Comparison of ENCODE assay signal across 13 cellular contexts in genomic region chr19:5806133-5806489, GRCh38. TPM values are rescaled to one million over a fixed set of nuclear protein-coding genes. Genes with fewer than 3 reads are reported as not detected.
DNase-seq lines count a peak whose midpoint lies in the region; ATAC-seq and TF ChIP-seq lines count a peak whose summit lies in the region.
"Had no signal": no experiment of that assay in that cellular context is flagged by ENCODE, and none has a peak within 500 bp of the region (broad histone marks: within the 10 kb centered on the region; RNA-seq: fewer than 3 reads in every experiment).

No MANE protein-coding gene starts in this region.

- ATAC-seq in natural killer cell (no peak), GM18498 (IDR thresholded peaks at IDR 0.05; ENCODE audit: unreplicated experiment) (no peak)
- ATAC-seq in natural killer cell treated with Interleukin-12 subunit alpha and Interleukin-12 subunit beta and Interleukin-15 and Interleukin-18, amount 100 ng/mL, for 72 hours = no peak

- no peaks in the 10 kb centered on the region; the same call in 1 of the 2 replicates for H3K4me1 ChIP-seq in iPS-20b (ENCODE audit: insufficient read depth, low read length)

- H3K4me3 ChIP-seq in WERI-Rb-1 (ENCODE audit: low read depth, low read length) (peak overlapping the region; percentile 63), iPS-20b (ENCODE audit: low read length) (peak overlapping the region; percentile 49; the same call in 1 of the 2 replicates)

- H3K36me3 Mint-ChIP-seq in natural killer cell = no peaks in the 10 kb centered on the region
- no peaks in the 10 kb centered on the region for H3K36me3 Mint-ChIP-seq in natural killer cell treated with Interleukin-12 subunit alpha and Interleukin-12 subunit beta and Interleukin-15 and Interleukin-18, amount 100 ng/mL, for 72 hours
- H3K36me3 Mint-ChIP-seq in type B pancreatic cell = no peaks in the 10 kb centered on the region

- no peaks in the 10 kb centered on the region for H3K36me3 ChIP-seq in WERI-Rb-1
- no peaks in the 10 kb centered on the region for H3K36me3 ChIP-seq in iPS-20b (ENCODE audit: insufficient read depth, low read depth, low read length)

- H3K4me1 Mint-ChIP-seq in natural killer cell (peaks cover 12 to 19% of the 10 kb centered on the region in 2 donors), type B pancreatic cell (ENCODE audit: unreplicated experiment) (peaks cover 17% of the 10 kb centered on the region)
- H3K4me1 Mint-ChIP-seq in natural killer cell treated with Interleukin-12 subunit alpha and Interleukin-12 subunit beta and Interleukin-15 and Interleukin-18, amount 100 ng/mL, for 72 hours (ENCODE audit: low read depth in 2 of 2) = peaks cover 14 to 17% of the 10 kb centered on the region in 2 donors

- H3K9me3 ChIP-seq in WERI-Rb-1 (ENCODE audit: severe bottlenecking) (no peaks in the 10 kb centered on the region), iPS-20b (ENCODE audit: insufficient read depth, low read depth, low read length) (no peaks in the 10 kb centered on the region)

- H3K4me3 Mint-ChIP-seq in natural killer cell (no peak overlapping the region), type B pancreatic cell (peak overlapping the region; percentile 65)
- H3K4me3 Mint-ChIP-seq in natural killer cell treated with Interleukin-12 subunit alpha and Interleukin-12 subunit beta and Interleukin-15 and Interleukin-18, amount 100 ng/mL, for 72 hours = no peak overlapping the region

- POLR2A ChIA-PET in HEK293T (lab: Yijun Ruan, JAX) = interaction anchor here (0.9 to 3.8 kb wide), 2 partner anchors 15 to 22 kb away, joined by 3 to 19 read pairs; no protein-coding TSS in a partner anchor

- no peak overlapping the region; the same call in 1 of the 2 replicates for H3K27ac ChIP-seq in WERI-Rb-1
- no peak overlapping the region for H3K27ac ChIP-seq in iPS-20b (ENCODE audit: low read length)
- H3K27ac ChIP-seq: epithelial cell of prostate had no signal

- H3K27me3 ChIP-seq in WERI-Rb-1 (ENCODE audit: insufficient read depth, low read depth, severe bottlenecking) (no peaks in the 10 kb centered on the region), iPS-20b (ENCODE audit: insufficient read depth, low read length) (peaks cover 34% of the 10 kb centered on the region)

- DNase-seq in natural killer cell = no peak
- DNase-seq in natural killer cell treated with Interleukin-12 subunit alpha and Interleukin-12 subunit beta and Interleukin-15 and Interleukin-18, amount 100 ng/mL, for 72 hours (ENCODE audit: low spot score) = no peak
- DNase-seq in WERI-Rb-1 = no peak
- DNase-seq in type B pancreatic cell (ENCODE audit: extremely low spot score, unreplicated experiment) = no peak
- DNase-seq in HEK293T (ENCODE audit: extremely low spot score) = no peak
- no peak for DNase-seq in KBM-7

- no peaks in the 10 kb centered on the region for H3K9me3 Mint-ChIP-seq in natural killer cell
- H3K9me3 Mint-ChIP-seq in natural killer cell treated with Interleukin-12 subunit alpha and Interleukin-12 subunit beta and Interleukin-15 and Interleukin-18, amount 100 ng/mL, for 72 hours = no peaks in the 10 kb centered on the region
- no peaks in the 10 kb centered on the region for H3K9me3 Mint-ChIP-seq in type B pancreatic cell

- H3K27ac Mint-ChIP-seq in natural killer cell (no peak overlapping the region), type B pancreatic cell (peak overlapping the region; percentile 1)
- no peak overlapping the region for H3K27ac Mint-ChIP-seq in natural killer cell treated with Interleukin-12 subunit alpha and Interleukin-12 subunit beta and Interleukin-15 and Interleukin-18, amount 100 ng/mL, for 72 hours

- no peak overlapping the region; the same call in 1 of the 2 replicates for H3K9ac ChIP-seq in iPS-20b (ENCODE audit: low read depth, low read length)

- intact Hi-C loops in natural killer cell (cut with micrococcal nuclease) = no loop called here

- TF ChIP-seq CTCF in natural killer cell (IDR thresholded peaks at IDR 0.05) (peak; percentile 6), WERI-Rb-1 (IDR thresholded peaks at IDR 0.05; ENCODE audit: low read depth, low read length) (no peak), type B pancreatic cell (conservative IDR thresholded peaks at IDR 0.05) (no peak)

- CTCF ChIA-PET in HEK293T (lab: Yijun Ruan, JAX) = no interaction called here

- in situ Hi-C loops in KBM-7 (cut with MboI; ENCODE audit: low pct_unique_long_range_greater_than_20kb, low sequenced_read_pairs) = loop anchor here (10.0 kb wide), 1 partner anchor 89 kb away; no protein-coding TSS in a partner anchor

- H3K27me3 Mint-ChIP-seq in natural killer cell (ENCODE audit: low read depth in 2 of 2) = peaks cover 7 to 40% of the 10 kb centered on the region in 2 donors
- peaks cover 13 to 14% of the 10 kb centered on the region in 2 donors for H3K27me3 Mint-ChIP-seq in natural killer cell treated with Interleukin-12 subunit alpha and Interleukin-12 subunit beta and Interleukin-15 and Interleukin-18, amount 100 ng/mL, for 72 hours
- peaks cover 9% of the 10 kb centered on the region for H3K27me3 Mint-ChIP-seq in type B pancreatic cell

TF ChIP-seq in HEK293T, 16 proteins besides CTCF, POLR2A, EP300 and RAD21:
- TF ChIP-seq FOXM1 (IDR thresholded peaks at IDR 0.05; ENCODE audit: borderline replicate concordance) (no peak), FOXA1 (IDR thresholded peaks at IDR 0.05) (no peak), CTBP1 (IDR thresholded peaks at IDR 0.05; ENCODE audit: borderline replicate concordance) (no peak), ZNF384 (IDR thresholded peaks at IDR 0.05) (no peak), SUZ12 (IDR thresholded peaks at IDR 0.05) (no peak), L3MBTL2 (conservative IDR thresholded peaks at IDR 0.05) (no peak), NFRKB (IDR thresholded peaks at IDR 0.05) (no peak)
TF ChIP-seq in HEK293T: peak in this region for 0.

RNA-seq across cellular contexts. Expression of gene NRTN, which starts 1.2 kb away (rescaled TPM):
- total RNA-seq in natural killer cell (under 1 TPM in 2 of 3 donors, not detected in 1; 0.33 to 0.34 TPM), type B pancreatic cell (ENCODE audit: low replicate concordance) (2.8 and 5.4 TPM in 2 replicates)
- not detected for total RNA-seq in natural killer cell treated with Interleukin-12 subunit alpha and Interleukin-12 subunit beta and Interleukin-15 and Interleukin-18, amount 100 ng/mL, for 72 hours

RNA-seq across cellular contexts. Expression of gene DUS3L, which starts 15.1 kb away (rescaled TPM):
- total RNA-seq in natural killer cell (100 to 1,000 TPM; 116 to 140 (median 128) TPM), type B pancreatic cell (ENCODE audit: low replicate concordance) (38.6 and 45.0 TPM in 2 replicates)
- 100 to 1,000 TPM in 1 of 2 donors, 10 to 100 TPM in 1; 90.1 to 155 TPM for total RNA-seq in natural killer cell treated with Interleukin-12 subunit alpha and Interleukin-12 subunit beta and Interleukin-15 and Interleukin-18, amount 100 ng/mL, for 72 hours

RNA-seq across cellular contexts. Expression of gene PRR22, which starts 21.6 kb away (rescaled TPM):
- total RNA-seq in natural killer cell (1 to 10 TPM; 2.4 to 5.4 (median 4.2) TPM), type B pancreatic cell (ENCODE audit: low replicate concordance) (3.3 and 5.2 TPM in 2 replicates)
- 10 to 100 TPM in 1 of 2 donors, 1 to 10 TPM in 1; 8.5 to 21.5 TPM for total RNA-seq in natural killer cell treated with Interleukin-12 subunit alpha and Interleukin-12 subunit beta and Interleukin-15 and Interleukin-18, amount 100 ng/mL, for 72 hours

RNA-seq across cellular contexts. Expression of gene FUT6, which starts 33.4 kb away (rescaled TPM):
- under 1 TPM in 1 of 3 donors, not detected in 2; 0.34 TPM for total RNA-seq in natural killer cell
- total RNA-seq in natural killer cell treated with Interleukin-12 subunit alpha and Interleukin-12 subunit beta and Interleukin-15 and Interleukin-18, amount 100 ng/mL, for 72 hours = not detected
- 0.87 and 1.4 TPM in 2 replicates for total RNA-seq in type B pancreatic cell (ENCODE audit: low replicate concordance)
- total RNA-seq: cardiac septum; lung microvascular endothelial cell; posterior vena cava; T-helper 1 cell treated with Interleukin-12 subunit alpha and Interleukin-12 subunit beta and Interleukin-4 antibody, amounts not matched to agents 30 ng/mL and 1 ng/mL, for 36 hours had no signal

RNA-seq across cellular contexts. Expression of gene FUT3, which starts 45.1 kb away (rescaled TPM):
- not detected for total RNA-seq in natural killer cell
- total RNA-seq in natural killer cell treated with Interleukin-12 subunit alpha and Interleukin-12 subunit beta and Interleukin-15 and Interleukin-18, amount 100 ng/mL, for 72 hours = not detected
- total RNA-seq in type B pancreatic cell (ENCODE audit: low replicate concordance) = 6.6 and 16.3 TPM in 2 replicates
- total RNA-seq: cardiac septum; lung microvascular endothelial cell; posterior vena cava; T-helper 1 cell treated with Interleukin-12 subunit alpha and Interleukin-12 subunit beta and Interleukin-4 antibody, amounts not matched to agents 30 ng/mL and 1 ng/mL, for 36 hours had no signal
